Comparison of ENCODE assay signal across 17 cellular contexts in the genomic region with DNA sequence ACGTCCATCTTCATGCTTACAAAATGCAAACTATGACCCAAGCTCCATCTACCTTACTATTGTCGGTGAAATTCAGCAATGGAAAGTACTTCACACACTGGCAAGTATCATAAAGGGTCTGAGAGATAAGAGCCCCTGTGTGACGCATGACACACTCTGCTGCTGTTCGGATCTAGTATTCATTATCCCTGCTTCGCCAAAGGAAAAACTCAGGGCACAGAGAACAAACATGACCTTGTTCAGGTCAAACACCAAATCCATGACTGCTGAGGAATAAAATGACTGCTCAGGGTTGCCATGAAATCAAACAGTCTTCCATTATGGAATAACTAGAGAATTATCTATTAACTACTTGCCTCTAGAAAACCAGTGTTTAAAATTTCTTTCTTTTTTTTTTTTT.
DNase-seq lines count a peak whose midpoint lies in the region; ATAC-seq, FAIRE-seq and TF ChIP-seq lines count a peak whose summit lies in the region.
"Had no signal": no experiment of that assay in that cellular context is flagged by ENCODE, and none has a peak within 500 bp of the region (broad histone marks: within the 10 kb centered on the region; RNA-seq: fewer than 3 reads in every experiment).

No MANE protein-coding gene starts in this region.

- WGBS in right lobe of liver (ENCODE audit: insufficient coverage, low coverage, low lambda C conversion rate, missing lambda C conversion rate) = 34% methylated on average over 5 of the region's 5 CpGs
- 54% methylated on average over 5 of the region's 5 CpGs for WGBS in smooth muscle cell (ENCODE audit: low lambda C conversion rate)

- TF ChIP-seq POLR2A in endothelial cell of umbilical vein (IDR thresholded peaks at IDR 0.05; ENCODE audit: low read depth, low read length) (no peak), right lobe of liver (IDR thresholded peaks at IDR 0.05) (no peak)

- no peak for TF ChIP-seq CTCF in endothelial cell of umbilical vein (IDR thresholded peaks at IDR 0.05; ENCODE audit: extremely low read depth in 1 of 2, insufficient read depth in 1 of 2, low read depth in 1 of 2, low read length in 2 of 2)
- no peak for TF ChIP-seq CTCF in right lobe of liver (IDR thresholded peaks at IDR 0.05)
- TF ChIP-seq CTCF in smooth muscle cell (IDR thresholded peaks at IDR 0.05; ENCODE audit: borderline replicate concordance, insufficient read depth, poor library complexity, severe bottlenecking) = no peak

- peak overlapping the region; percentile 4 for H2AFZ ChIP-seq in endothelial cell of umbilical vein (ENCODE audit: low read depth, low read length)
- H2AFZ ChIP-seq in smooth muscle cell (ENCODE audit: low read depth) = no peak overlapping the region

- H3K79me2 ChIP-seq in endothelial cell of umbilical vein (ENCODE audit: control insufficient read depth, insufficient read depth, low read length) (peaks cover 74% of the 10 kb centered on the region), smooth muscle cell (ENCODE audit: low read depth) (peaks cover 66% of the 10 kb centered on the region)

- H3K9ac ChIP-seq in endothelial cell of umbilical vein (replicated peaks; ENCODE audit: extremely low read depth, insufficient read depth, low read length) (no peak overlapping the region), smooth muscle cell (ENCODE audit: low read depth) (no peak overlapping the region)

- CTCF ChIA-PET in endothelial cell of umbilical vein (lab: Charles Lee) = no interaction called here

- H3K4me2 ChIP-seq in endothelial cell of umbilical vein (ENCODE audit: insufficient read depth, low read length) (peak overlapping the region; percentile 2), smooth muscle cell (peak overlapping the region; percentile 15)

- peaks cover 8% of the 10 kb centered on the region for H3F3A ChIP-seq in smooth muscle cell (ENCODE audit: low read depth)

- no peak overlapping the region for H3K4me3 ChIP-seq in endothelial cell of umbilical vein (replicated peaks in 1 of 3; ENCODE audit: insufficient read depth in 1 of 3, low read depth in 1 of 3, low read length in 3 of 3)
- no peak overlapping the region for H3K4me3 ChIP-seq in right lobe of liver
- no peak overlapping the region for H3K4me3 ChIP-seq in smooth muscle cell
- H3K4me3 ChIP-seq: upper lobe of left lung had no signal

- peaks cover 17% of the 10 kb centered on the region for H3K4me1 ChIP-seq in endothelial cell of umbilical vein (ENCODE audit: control insufficient read depth, extremely low read depth, insufficient read depth, low read length)
- peaks cover 0 to 45% (median 18%) of the 10 kb centered on the region in 4 donors for H3K4me1 ChIP-seq in right lobe of liver
- H3K4me1 ChIP-seq in smooth muscle cell (ENCODE audit: low read depth) = peaks cover 13% of the 10 kb centered on the region

- peak; percentile 72 for FAIRE-seq in endothelial cell of umbilical vein (lab: Jason Lieb, UNC)
- FAIRE-seq: colon had no signal

- DNase-seq in HuH-7 (ENCODE audit: low spot score) (peak; percentile 64), endothelial cell of umbilical vein (ENCODE audit: low read depth, low spot score) (peak; percentile 54), right lobe of liver (no peak), smooth muscle cell (lab: John Stamatoyannopoulos, UW; ENCODE audit: unreplicated experiment) (no peak), ecto neural progenitor cell (ENCODE audit: low spot score) (no peak), NK-92 (lab: John Stamatoyannopoulos, UW; ENCODE audit: unreplicated experiment) (no peak)
- DNase-seq: amniotic stem cell; erythroblast; GOT3; natural killer cell; NCI-H1694 treated with DMSO at 0.1 percent for 48 hours; stimulated activated CD4-positive, alpha-beta T cell treated with anti-CD3 and anti-CD28 coated beads, Interleukin-4, amount 100 ng/mL, for 1 hour; SW 1271; upper lobe of left lung had no signal

- H3K27ac ChIP-seq in endothelial cell of umbilical vein (ENCODE audit: insufficient read depth, low read depth, low read length) (peak overlapping the region; percentile 62), right lobe of liver (peak overlapping the region in 2 of 3 donors; percentile 49 to 85), smooth muscle cell (ENCODE audit: low read depth) (peak overlapping the region; percentile 29)

- intact Hi-C loops in endothelial cell of umbilical vein (cut with micrococcal nuclease) = no loop called here
- intact Hi-C loops in right lobe of liver (cut with DNase I) = no loop called here

- POLR2A ChIA-PET in endothelial cell of umbilical vein (lab: Charles Lee) = no interaction called here

- H3K36me3 ChIP-seq in endothelial cell of umbilical vein (ENCODE audit: control insufficient read depth in 2 of 2, extremely low read depth in 1 of 2, insufficient read depth in 2 of 2, low read length in 2 of 2) = no peaks in the 10 kb centered on the region
- H3K36me3 ChIP-seq in right lobe of liver = no peaks in the 10 kb centered on the region
- no peaks in the 10 kb centered on the region for H3K36me3 ChIP-seq in smooth muscle cell (ENCODE audit: low read depth)
- H3K36me3 ChIP-seq: upper lobe of left lung had no signal

- H3K27me3 ChIP-seq in endothelial cell of umbilical vein (ENCODE audit: control insufficient read depth in 2 of 2, insufficient read depth in 2 of 2, low read length in 2 of 2) (no peaks in the 10 kb centered on the region), right lobe of liver (no peaks in the 10 kb centered on the region), smooth muscle cell (ENCODE audit: low read depth) (no peaks in the 10 kb centered on the region)
- H3K27me3 ChIP-seq: upper lobe of left lung had no signal

- H4K20me1 ChIP-seq in endothelial cell of umbilical vein (replicated peaks; ENCODE audit: control insufficient read depth, extremely low read depth, insufficient read depth, low read length) (no peaks in the 10 kb centered on the region), smooth muscle cell (ENCODE audit: low read depth) (peaks cover 76% of the 10 kb centered on the region)

- peak; percentile 9 to 45 (median 42) for ATAC-seq in right lobe of liver
- ATAC-seq in activated CD4-positive, CD25-positive, alpha-beta regulatory T cell treated with anti-CD3 and anti-CD28 coated beads, Interleukin-2, amount 50 U/mL, for 24 hours = no peak
- ATAC-seq in HG02571 (IDR thresholded peaks at IDR 0.05; ENCODE audit: unreplicated experiment) = no peak
- ATAC-seq: natural killer cell had no signal

- no TSS peak for BruUV-seq in endothelial cell of umbilical vein (replicated peaks; lab: Mats Ljungman, UMichigan)

- H3K9me1 ChIP-seq in endothelial cell of umbilical vein (replicated peaks; ENCODE audit: control insufficient read depth, extremely low read depth, insufficient read depth, low read length) = no peaks in the 10 kb centered on the region

- H3K9me3 ChIP-seq in endothelial cell of umbilical vein (replicated peaks; ENCODE audit: control insufficient read depth, insufficient read depth, low read length) (no peaks in the 10 kb centered on the region), right lobe of liver (no peaks in the 10 kb centered on the region), smooth muscle cell (replicated peaks; ENCODE audit: low read depth) (no peaks in the 10 kb centered on the region)
- H3K9me3 ChIP-seq: upper lobe of left lung had no signal

- dilution Hi-C loops in endothelial cell of umbilical vein (cut with MboI; ENCODE audit: extremely low pct_ligation_motif_present, low sequenced_read_pairs) = no loop called here

TF ChIP-seq in endothelial cell of umbilical vein, 7 proteins besides CTCF, POLR2A, EP300 and RAD21:
- TF ChIP-seq GATA2 (IDR thresholded peaks at IDR 0.05; ENCODE audit: insufficient read depth, insufficient read length, low read depth, low read length) (peak; percentile 20), FOS (IDR thresholded peaks at IDR 0.05; ENCODE audit: borderline replicate concordance, insufficient read depth, low read length) (no peak)

Comparison
In these comparisons a context has a peak if more than half of its experiments do, and no peak if none do; other contexts are left out.
1. DNase-seq: peak in HuH-7 (single experiment) and endothelial cell of umbilical vein (single experiment); none in right lobe of liver (0 of 3), smooth muscle cell (single experiment), ecto neural progenitor cell (single experiment) and NK-92 (single experiment).
2. ATAC-seq: peak in right lobe of liver (4 of 4); none in activated CD4-positive, CD25-positive, alpha-beta regulatory T cell treated with anti-CD3 and anti-CD28 coated beads, Interleukin-2, amount 50 U/mL, for 24 hours (0 of 2) and HG02571 (single experiment).
3. Peak in every context shown above with its lines, with median percentiles within 50 percentile points of each other: H3K27ac ChIP-seq.